In the genomic region with DNA sequence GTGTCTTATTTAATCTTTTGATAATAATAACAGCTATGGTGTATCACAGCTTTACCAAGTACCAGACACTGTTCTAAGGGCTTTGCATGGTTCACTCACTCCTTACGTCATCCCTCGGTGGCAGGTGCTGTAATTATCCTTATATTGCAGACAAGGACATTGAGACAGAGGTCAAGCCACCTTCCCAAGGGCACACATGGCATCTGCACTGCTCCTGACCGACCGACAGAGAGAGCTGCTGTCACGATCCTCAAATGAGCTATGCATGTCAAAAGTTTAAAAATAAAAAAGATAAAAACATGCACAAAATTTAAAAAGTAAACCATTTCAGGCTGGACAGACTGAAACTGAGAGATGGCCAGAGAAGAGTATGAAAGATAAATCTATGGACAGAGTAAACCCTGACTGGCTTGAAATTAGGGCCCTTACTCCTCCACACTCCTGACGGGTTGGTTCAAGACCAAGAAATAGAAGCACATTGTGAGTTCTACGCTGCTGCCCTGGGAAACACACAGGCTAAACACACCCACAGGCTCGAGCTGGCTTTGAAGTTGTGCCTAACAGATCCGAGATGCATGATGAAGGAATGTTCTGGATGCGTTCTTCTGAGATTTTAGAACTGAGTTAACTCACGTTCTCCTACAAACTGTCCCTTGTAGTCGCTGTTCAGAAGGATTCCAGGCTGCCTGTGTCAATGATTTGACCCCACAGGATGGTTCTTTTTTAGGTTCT, we compare ENCODE assay signal across 12 cellular contexts.
DNase-seq lines count a peak whose midpoint lies in the region; ATAC-seq, FAIRE-seq and TF ChIP-seq lines count a peak whose summit lies in the region.
"Had no signal": no experiment of that assay in that cellular context is flagged by ENCODE, and none has a peak within 500 bp of the region (broad histone marks: within the 10 kb centered on the region; RNA-seq: fewer than 3 reads in every experiment).

No MANE protein-coding gene starts in this region.

- TF ChIP-seq RAD21 in K562 (CRISPR knock-in tag; conservative IDR thresholded peaks at IDR 0.05 in 1 of 2, IDR thresholded peaks at IDR 0.05 in 1 of 2), result peak in 1 of 2 experiments; percentile 23; a peak in 2 of 4 replicates
- no peak for TF ChIP-seq RAD21 in SK-N-SH (IDR thresholded peaks at IDR 0.05; ENCODE audit: low read length)

- CTCF ChIA-PET in K562 (lab: Yijun Ruan, JAX; ENCODE audit: low intra/inter-chr PET ratio) (no interaction called here), OCI-LY7 (lab: Charles Lee; ENCODE audit: unreplicated experiment) (interaction anchor here (0.6 kb wide), 1 partner anchor 29 kb away, joined by 3 read pairs; no protein-coding TSS in a partner anchor), SK-N-SH (lab: Yijun Ruan, JAX) (no interaction called here)

- no peaks in the 10 kb centered on the region for H3K27me3 ChIP-seq in K562 (ENCODE audit: control insufficient read depth in 2 of 2, insufficient read depth in 2 of 2, low read length in 2 of 2)
- no peaks in the 10 kb centered on the region for H3K27me3 ChIP-seq in left ventricle myocardium inferior (ENCODE audit: low read depth)
- no peaks in the 10 kb centered on the region for H3K27me3 ChIP-seq in psoas muscle (ENCODE audit: insufficient read depth in 3 of 3, low read length in 2 of 3)
- no peaks in the 10 kb centered on the region for H3K27me3 ChIP-seq in effector memory CD4-positive, alpha-beta T cell (replicated peaks; ENCODE audit: control insufficient read depth, insufficient read depth, low read length, poor library complexity, severe bottlenecking)
- no peaks in the 10 kb centered on the region for H3K27me3 ChIP-seq in SK-N-SH (ENCODE audit: insufficient read depth)

- no peaks in the 10 kb centered on the region for H3F3A ChIP-seq in SK-N-SH (replicated peaks; ENCODE audit: insufficient read depth)

- H3K4me1 ChIP-seq in K562 (replicated peaks in 1 of 2; ENCODE audit: control insufficient read depth in 2 of 2, insufficient read depth in 2 of 2, low read length in 2 of 2) (no peaks in the 10 kb centered on the region), left ventricle myocardium inferior (peaks cover 64% of the 10 kb centered on the region), psoas muscle (peaks cover 20% of the 10 kb centered on the region), OCI-LY7 (ENCODE audit: insufficient read depth, low read length, poor library complexity, severe bottlenecking) (peaks cover 11% of the 10 kb centered on the region), SK-N-SH (ENCODE audit: control insufficient read depth in 1 of 2, insufficient read depth in 2 of 2, low read depth in 1 of 2, low read length in 1 of 2) (peaks cover 6 to 12% of the 10 kb centered on the region in 2 experiments; a peak in 2 of 4 replicates)
- no peaks in the 10 kb centered on the region for H3K4me1 ChIP-seq in effector memory CD4-positive, alpha-beta T cell (ENCODE audit: control insufficient read depth, insufficient read depth, low read length, poor library complexity, severe bottlenecking)

- H3K4me2 ChIP-seq in K562 (ENCODE audit: insufficient read depth, low read length), result no peak overlapping the region
- no peak overlapping the region for H3K4me2 ChIP-seq in OCI-LY7 (ENCODE audit: low read length)
- no peak overlapping the region for H3K4me2 ChIP-seq in SK-N-SH

- H3K79me2 ChIP-seq in K562 (ENCODE audit: control insufficient read depth, insufficient read depth, low read length) (no peaks in the 10 kb centered on the region), OCI-LY7 (ENCODE audit: insufficient read depth, low read depth, low read length) (no peaks in the 10 kb centered on the region), SK-N-SH (ENCODE audit: insufficient read depth) (no peaks in the 10 kb centered on the region)

- no peak for FAIRE-seq in K562 (lab: Jason Lieb, UNC)
- FAIRE-seq: endometrium had no signal

- no TSS peak for BruUV-seq in K562 (replicated peaks; lab: Mats Ljungman, UMichigan)
- BruUV-seq in OCI-LY7 (replicated peaks; lab: Mats Ljungman, UMichigan), result no TSS peak

- TF ChIP-seq EP300 in K562 (IDR thresholded peaks at IDR 0.05; ENCODE audit: low read length) (no peak), SK-N-SH (IDR thresholded peaks at IDR 0.05; ENCODE audit: borderline replicate concordance in 1 of 2, low read depth in 1 of 2, low read length in 1 of 2) (no peak)

- DNase-seq in AG09319 (ENCODE audit: extremely low read depth, low read depth) (no peak), K562 (ENCODE audit: extremely low read depth in 1 of 4, low spot score in 3 of 4) (no peak), left ventricle myocardium inferior (no peak), psoas muscle (no peak), OCI-LY7 (ENCODE audit: low spot score) (no peak), SK-N-SH (no peak)
- DNase-seq in effector memory CD4-positive, alpha-beta T cell, result no peak
- DNase-seq: activated naive CD8-positive, alpha-beta T cell treated with anti-CD3 and anti-CD28 coated beads for 36 hours; left colon; NCI-H526 had no signal

- H3K9me3 ChIP-seq in K562 (replicated peaks; ENCODE audit: control insufficient read depth, insufficient read depth, low read depth, low read length) (no peaks in the 10 kb centered on the region), left ventricle myocardium inferior (replicated peaks) (peaks cover 2% of the 10 kb centered on the region), psoas muscle (peaks cover 4% of the 10 kb centered on the region), OCI-LY7 (ENCODE audit: low read length) (peaks cover 8% of the 10 kb centered on the region; the same call in 1 of the 2 replicates), SK-N-SH (no peaks in the 10 kb centered on the region)
- no peaks in the 10 kb centered on the region for H3K9me3 ChIP-seq in effector memory CD4-positive, alpha-beta T cell (ENCODE audit: control insufficient read depth, low read length)

- no peak for ATAC-seq in K562
- ATAC-seq in psoas muscle, result peak in 3 of 4 donors; percentile 59 to 70 (median 65)
- no peak for ATAC-seq in HG02678 (IDR thresholded peaks at IDR 0.05; ENCODE audit: unreplicated experiment)
- ATAC-seq: left colon had no signal

- no peaks in the 10 kb centered on the region for H4K20me1 ChIP-seq in K562 (replicated peaks; ENCODE audit: control insufficient read depth, insufficient read depth, low read length)
- no peaks in the 10 kb centered on the region for H4K20me1 ChIP-seq in OCI-LY7 (ENCODE audit: insufficient read depth, low read length)
- H4K20me1 ChIP-seq in SK-N-SH (ENCODE audit: insufficient read depth), result no peaks in the 10 kb centered on the region

- H3K4me3 ChIP-seq in K562 (no peak overlapping the region), left ventricle myocardium inferior (no peak overlapping the region), psoas muscle (no peak overlapping the region), OCI-LY7 (ENCODE audit: low read depth, low read length, poor library complexity, severe bottlenecking) (no peak overlapping the region), SK-N-SH (ENCODE audit: low read depth in 2 of 2, low read length in 1 of 2) (no peak overlapping the region)
- H3K4me3 ChIP-seq in effector memory CD4-positive, alpha-beta T cell (ENCODE audit: insufficient read depth, low read depth, low read length, poor library complexity, severe bottlenecking), result no peak overlapping the region

- 36% methylated on average over 12 of the region's 12 CpGs for WGBS in K562 (ENCODE audit: insufficient coverage, low coverage, missing lambda C conversion rate)
- whole genome bisulfite sequencing in psoas muscle, 3 donors, result 51 to 64% (median 54%) methylated on average over 12 of the region's 12 CpGs
- WGBS in SK-N-SH (ENCODE audit: low lambda C conversion rate), result 91% methylated on average over 12 of the region's 12 CpGs

- POLR2A ChIA-PET in K562 (lab: Yijun Ruan, JAX), result no interaction called here
- POLR2A ChIA-PET in OCI-LY7 (lab: Charles Lee), result interaction anchor here (1.4 to 1.6 kb wide), 2 partner anchors 10 to 18 kb away, joined by 3 to 6 read pairs; no protein-coding TSS in a partner anchor
- POLR2A ChIA-PET in SK-N-SH (lab: Yijun Ruan, JAX), result no interaction called here

- H3K27ac ChIP-seq in K562 (ENCODE audit: extremely low read depth, low read depth, low read length) (no peak overlapping the region), left ventricle myocardium inferior (replicated peaks) (peak overlapping the region; percentile 68), psoas muscle (peak overlapping the region; percentile 21), OCI-LY7 (ENCODE audit: low read depth, low read length, poor library complexity, severe bottlenecking) (no peak overlapping the region), SK-N-SH (ENCODE audit: low read depth in 2 of 2, low read length in 1 of 2) (no peak overlapping the region)
- H3K27ac ChIP-seq in effector memory CD4-positive, alpha-beta T cell (ENCODE audit: insufficient read depth, low read length, poor library complexity, severe bottlenecking), result no peak overlapping the region

- no peak overlapping the region for H3K9ac ChIP-seq in K562 (ENCODE audit: insufficient read depth in 1 of 2, low read depth in 2 of 2, low read length in 2 of 2)
- H3K9ac ChIP-seq in SK-N-SH, result no peak overlapping the region

- H3K36me3 ChIP-seq in K562 (ENCODE audit: control insufficient read depth, insufficient read depth, low read length) (no peaks in the 10 kb centered on the region), left ventricle myocardium inferior (no peaks in the 10 kb centered on the region), psoas muscle (ENCODE audit: insufficient read depth in 1 of 2, low read depth in 1 of 2) (no peaks in the 10 kb centered on the region), OCI-LY7 (ENCODE audit: insufficient read depth, low read length) (no peaks in the 10 kb centered on the region; the same call in 1 of the 2 replicates), SK-N-SH (replicated peaks in 1 of 2; ENCODE audit: control insufficient read depth in 1 of 2, insufficient read depth in 2 of 2, low read length in 1 of 2) (no peaks in the 10 kb centered on the region)
- no peaks in the 10 kb centered on the region for H3K36me3 ChIP-seq in effector memory CD4-positive, alpha-beta T cell (ENCODE audit: control insufficient read depth, insufficient read depth, low read length)

- H3K9me1 ChIP-seq in K562 (ENCODE audit: control insufficient read depth, insufficient read depth, low read length), result no peaks in the 10 kb centered on the region

- no peaks in the 10 kb centered on the region for H3K9me2 ChIP-seq in OCI-LY7 (ENCODE audit: insufficient read depth, low read length)
- H3K9me2 ChIP-seq in SK-N-SH, result no peaks in the 10 kb centered on the region

- intact Hi-C loops in K562 (cut with micrococcal nuclease), result loop anchor here (5.0 kb wide), 1 partner anchor 293 kb away; no protein-coding TSS in a partner anchor
- intact Hi-C loops in left ventricle myocardium inferior (cut with micrococcal nuclease), result no loop called here
- intact Hi-C loops in psoas muscle (cut with DNase I), result loop anchor here in 1 of 2 donors (5.0 kb wide), 1 partner anchor 153 kb away; no protein-coding TSS in a partner anchor
- intact Hi-C loops in OCI-LY7 (cut with micrococcal nuclease; ENCODE audit: unreplicated experiment), result no loop called here

- TF ChIP-seq POLR2A in K562 (conservative IDR thresholded peaks at IDR 0.05), result no peak

- TF ChIP-seq CTCF in AG09319 (IDR thresholded peaks at IDR 0.05; ENCODE audit: low read depth, low read length), result peak; percentile 75
- TF ChIP-seq CTCF in K562 (IDR thresholded peaks at IDR 0.05 in 2 of 3, conservative IDR thresholded peaks at IDR 0.05 in 1 of 3; ENCODE audit: insufficient read depth in 2 of 3, low read depth in 1 of 3, low read length in 3 of 3), result peak; percentile 17 to 26 (median 18); a peak in 1 of 6 replicates
- peak; percentile 57 for TF ChIP-seq CTCF in left ventricle myocardium inferior (IDR thresholded peaks at IDR 0.05; ENCODE audit: borderline replicate concordance)
- TF ChIP-seq CTCF in psoas muscle (IDR thresholded peaks at IDR 0.05), result peak; percentile 33
- no peak for TF ChIP-seq CTCF in OCI-LY7 (conservative IDR thresholded peaks at IDR 0.05; ENCODE audit: low read length)
- no peak for TF ChIP-seq CTCF in SK-N-SH (IDR thresholded peaks at IDR 0.05)

- no peak overlapping the region for H2AFZ ChIP-seq in K562 (ENCODE audit: low read depth, low read length)
- H2AFZ ChIP-seq in OCI-LY7 (ENCODE audit: low read length), result no peak overlapping the region
- no peak overlapping the region for H2AFZ ChIP-seq in SK-N-SH (ENCODE audit: low read depth)

- in situ Hi-C loops in K562 (cut with MboI), result no loop called here

Comparison
In these comparisons a context has a peak if more than half of its experiments do, and no peak if none do; other contexts are left out.
1. CTCF ChIP-seq: peak in AG09319 (single experiment), K562 (3 of 3), left ventricle myocardium inferior (single experiment) and psoas muscle (single experiment); none in OCI-LY7 (single experiment) and SK-N-SH (single experiment).
2. ATAC-seq: peak in psoas muscle (3 of 4); none in K562 (single experiment) and HG02678 (single experiment).
3. H3K27ac ChIP-seq: peak in left ventricle myocardium inferior (single experiment) and psoas muscle (single experiment); none in K562 (single experiment), OCI-LY7 (single experiment), effector memory CD4-positive, alpha-beta T cell (single experiment) and SK-N-SH (0 of 2).